ENCODE assay signal across 8 cellular contexts in the genomic region with DNA sequence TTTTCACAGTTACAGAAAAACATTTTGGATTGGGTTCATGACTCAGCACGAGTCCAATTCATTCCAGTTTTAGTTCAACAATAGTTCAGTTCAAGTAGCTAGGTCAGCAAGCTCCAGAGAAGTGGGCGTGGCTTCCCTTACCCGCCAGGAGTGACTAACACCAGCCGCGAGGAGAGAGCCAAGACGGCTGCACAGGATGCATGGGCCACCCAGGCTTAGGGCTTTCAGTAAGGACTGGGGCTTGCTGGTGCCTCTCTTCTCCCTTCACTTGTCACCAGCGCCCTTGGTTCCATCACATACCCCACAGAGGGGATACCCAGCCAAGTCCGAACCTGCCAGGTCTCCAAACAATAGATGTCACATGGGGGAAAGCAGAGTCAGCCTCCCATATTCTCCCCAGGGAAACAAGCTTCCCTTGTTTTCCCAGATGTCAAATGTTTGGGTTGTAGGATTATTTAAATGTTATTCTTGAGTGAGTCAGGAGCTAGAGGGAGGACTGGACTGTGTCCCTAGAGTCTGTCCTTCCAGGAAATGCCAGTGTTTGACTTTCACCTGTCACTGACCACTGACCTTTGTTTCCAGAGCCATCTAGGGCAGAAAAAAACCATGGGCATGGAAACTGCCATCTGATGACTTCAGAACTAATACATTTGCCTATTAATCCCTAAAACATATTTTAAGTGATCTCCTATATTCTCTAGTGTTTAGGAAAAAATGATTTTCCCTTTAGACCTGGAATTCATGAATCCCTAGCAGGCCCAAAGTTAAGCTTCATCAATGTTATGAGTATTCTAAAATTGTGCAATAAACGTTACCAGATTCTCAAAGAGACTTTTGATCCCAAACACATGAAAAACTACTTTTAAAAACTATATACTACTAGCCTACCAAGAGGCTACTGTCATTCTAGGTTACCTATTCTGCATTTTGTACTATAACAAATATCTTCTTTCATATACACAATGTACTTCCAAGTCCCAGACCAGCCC. TPM values are rescaled to one million over a fixed set of nuclear protein-coding genes. Genes with fewer than 3 reads are reported as not detected.
DNase-seq lines count a peak whose midpoint lies in the region; ATAC-seq and TF ChIP-seq lines count a peak whose summit lies in the region.

No MANE protein-coding gene starts in this region.

- TF ChIP-seq POLR2A in gastrocnemius medialis (IDR thresholded peaks at IDR 0.05), result no peak

- H3K27me3 Mint-ChIP-seq in nephron progenitor cell (ENCODE audit: low read depth, poor library complexity), result peaks cover 6% of the 10 kb centered on the region

- DNase-seq in BE2C (peak; percentile 52), MV-4-11 (lab: John Stamatoyannopoulos, UW) (peak; percentile 86), amniotic stem cell (lab: John Stamatoyannopoulos, UW) (peak; percentile 93), right atrium auricular region (ENCODE audit: low spot score) (peak; percentile 96), gastrocnemius medialis (peak; percentile 82 to 87), NCI-H2196 (lab: John Stamatoyannopoulos, UW; ENCODE audit: unreplicated experiment) (no peak), NCI-H1694 (lab: John Stamatoyannopoulos, UW) (no peak), nephron progenitor cell (no peak)

- H3K36me3 Mint-ChIP-seq in nephron progenitor cell (ENCODE audit: low read depth), result peaks cover 49% of the 10 kb centered on the region

- H3K27ac ChIP-seq in right atrium auricular region (peak overlapping the region; percentile 75 to 76), gastrocnemius medialis (peak overlapping the region; percentile 36 to 63 (median 54))

- H3K4me3 ChIP-seq in BE2C (ENCODE audit: low read depth, low read length) (no peak overlapping the region), right atrium auricular region (no peak overlapping the region), gastrocnemius medialis (no peak overlapping the region)

- intact Hi-C loops in gastrocnemius medialis (cut with DNase I; ENCODE audit: low total_unique reads), result no loop called here

- peak; percentile 94 for ATAC-seq in gastrocnemius medialis

- peaks cover 63% of the 10 kb centered on the region for H3K4me1 Mint-ChIP-seq in nephron progenitor cell

- H3K4me1 ChIP-seq in BE2C, result no peaks in the 10 kb centered on the region
- H3K4me1 ChIP-seq in right atrium auricular region, result peaks cover 0 to 49% of the 10 kb centered on the region in 2 donors
- H3K4me1 ChIP-seq in gastrocnemius medialis, result peaks cover 12 to 36% of the 10 kb centered on the region in 2 donors

- H3K27ac Mint-ChIP-seq in nephron progenitor cell, result no peak overlapping the region

- H3K4me3 Mint-ChIP-seq in nephron progenitor cell, result no peak overlapping the region

- H3K27me3 ChIP-seq in BE2C, result no peaks in the 10 kb centered on the region
- no peaks in the 10 kb centered on the region for H3K27me3 ChIP-seq in right atrium auricular region
- no peaks in the 10 kb centered on the region for H3K27me3 ChIP-seq in gastrocnemius medialis

- no peaks in the 10 kb centered on the region for H3K9me3 ChIP-seq in BE2C
- no peaks in the 10 kb centered on the region for H3K9me3 ChIP-seq in right atrium auricular region
- H3K9me3 ChIP-seq in gastrocnemius medialis, result no peaks in the 10 kb centered on the region

- H3K9me3 Mint-ChIP-seq in nephron progenitor cell, result no peaks in the 10 kb centered on the region

- in situ Hi-C loops in gastrocnemius medialis (cut with MboI; ENCODE audit: low sequenced_read_pairs in 4 of 4), result no loop called here

- TF ChIP-seq CTCF in BE2C (IDR thresholded peaks at IDR 0.05; ENCODE audit: low read depth, low read length), result no peak
- TF ChIP-seq CTCF in right atrium auricular region (IDR thresholded peaks at IDR 0.05), result no peak
- TF ChIP-seq CTCF in gastrocnemius medialis (IDR thresholded peaks at IDR 0.05 in 4 of 5, conservative IDR thresholded peaks at IDR 0.05 in 1 of 5), result no peak
- no peak for TF ChIP-seq CTCF in nephron progenitor cell (IDR thresholded peaks at IDR 0.05)

- H3K36me3 ChIP-seq in BE2C, result no peaks in the 10 kb centered on the region
- H3K36me3 ChIP-seq in right atrium auricular region, result peaks cover 29% of the 10 kb centered on the region
- peaks cover 0 to 4% of the 10 kb centered on the region in 2 donors for H3K36me3 ChIP-seq in gastrocnemius medialis

RNA-seq across cellular contexts. Expression of gene NIPAL4, which starts 51.9 kb away (rescaled TPM):
- polyA plus RNA-seq in BE2C (2012; ENCODE audit: insufficient read depth, insufficient read length, low read depth), result not detected
- total RNA-seq in right atrium auricular region (1 to 10 TPM in 1 of 2 donors, not detected in 1; 1.6 TPM), gastrocnemius medialis (1 to 10 TPM in 1 of 4 donors, not detected in 3; 1.5 TPM)

Comparison
In these comparisons a context has a peak if more than half of its experiments do, and no peak if none do; other contexts are left out.
1. DNase-seq: peak in BE2C (single experiment), MV-4-11 (single experiment), amniotic stem cell (single experiment), right atrium auricular region (single experiment) and gastrocnemius medialis (2 of 2); none in NCI-H2196 (single experiment), NCI-H1694 (single experiment) and nephron progenitor cell (single experiment).